Comparison of ENCODE assay signal across 15 cellular contexts in genomic region chr17:6082335-6082734, GRCh38. TPM values are rescaled to one million over a fixed set of nuclear protein-coding genes. Genes with fewer than 3 reads are reported as not detected.
A peak's percentile ranks its signal among the peaks of the same experiment; 100 is the strongest.
DNase-seq lines count a peak whose midpoint lies in the region; ATAC-seq and TF ChIP-seq lines count a peak whose summit lies in the region.
"Had no signal": no experiment of that assay in that cellular context is flagged by ENCODE, and none has a peak within 500 bp of the region (broad histone marks: within the 10 kb centered on the region; RNA-seq: fewer than 3 reads in every experiment).

No MANE protein-coding gene starts in this region.

- H3K4me3 Mint-ChIP-seq in brain = peak overlapping the region in 4 of 5 experiments; percentile 2 to 64 (median 24)
- H3K4me3 Mint-ChIP-seq in activated CD4-positive, alpha-beta memory T cell treated with anti-CD3 and anti-CD28 coated beads for 36 hours = no peak overlapping the region
- H3K4me3 Mint-ChIP-seq: CD4-positive, alpha-beta memory T cell had no signal

- DNase-seq in gastrocnemius medialis = no peak
- DNase-seq in foreskin keratinocyte = no peak
- no peak for DNase-seq in erythroblast (lab: John Stamatoyannopoulos, UW)
- no peak for DNase-seq in activated CD4-positive, alpha-beta memory T cell treated with anti-CD3 and anti-CD28 coated beads for 36 hours
- DNase-seq: BE2C; CD4-positive, alpha-beta memory T cell; DMS79; H7 had no signal

- in situ Hi-C loops in gastrocnemius medialis (cut with MboI; ENCODE audit: low sequenced_read_pairs in 4 of 4) = no loop called here

- no peaks in the 10 kb centered on the region for H3K36me3 ChIP-seq in gastrocnemius medialis
- H3K36me3 ChIP-seq: BE2C had no signal

- ATAC-seq in gastrocnemius medialis (no peak), foreskin keratinocyte (no peak)
- ATAC-seq: A549, GM12878, HepG2 had no signal

- TF ChIP-seq CTCF in brain (conservative IDR thresholded peaks at IDR 0.05) = no peak
- TF ChIP-seq CTCF in gastrocnemius medialis (IDR thresholded peaks at IDR 0.05 in 4 of 5, conservative IDR thresholded peaks at IDR 0.05 in 1 of 5) = no peak
- TF ChIP-seq CTCF in foreskin keratinocyte (conservative IDR thresholded peaks at IDR 0.05) = no peak

- peaks cover 1% of the 10 kb centered on the region for H3K36me3 Mint-ChIP-seq in brain
- H3K36me3 Mint-ChIP-seq in activated CD4-positive, alpha-beta memory T cell treated with anti-CD3 and anti-CD28 coated beads for 36 hours = no peaks in the 10 kb centered on the region
- H3K36me3 Mint-ChIP-seq: CD4-positive, alpha-beta memory T cell had no signal

- H3K9me3 Mint-ChIP-seq in brain = no peaks in the 10 kb centered on the region
- no peaks in the 10 kb centered on the region for H3K9me3 Mint-ChIP-seq in activated CD4-positive, alpha-beta memory T cell treated with anti-CD3 and anti-CD28 coated beads for 36 hours
- H3K9me3 Mint-ChIP-seq: CD4-positive, alpha-beta memory T cell had no signal

- H3K4me1 ChIP-seq in gastrocnemius medialis (peaks cover 38 to 44% of the 10 kb centered on the region in 2 donors), foreskin keratinocyte (no peaks in the 10 kb centered on the region)
- H3K4me1 ChIP-seq: A549, BE2C had no signal

- peaks cover 67% of the 10 kb centered on the region for H3K4me1 Mint-ChIP-seq in brain
- no peaks in the 10 kb centered on the region for H3K4me1 Mint-ChIP-seq in activated CD4-positive, alpha-beta memory T cell treated with anti-CD3 and anti-CD28 coated beads for 36 hours (ENCODE audit: low read depth)
- H3K4me1 Mint-ChIP-seq: CD4-positive, alpha-beta memory T cell had no signal

- no peaks in the 10 kb centered on the region for H3K27me3 Mint-ChIP-seq in brain
- no peaks in the 10 kb centered on the region for H3K27me3 Mint-ChIP-seq in activated CD4-positive, alpha-beta memory T cell treated with anti-CD3 and anti-CD28 coated beads for 36 hours

- H3K4me3 ChIP-seq in gastrocnemius medialis = no peak overlapping the region
- H3K4me3 ChIP-seq: A549, GM12878 had no signal

- no peaks in the 10 kb centered on the region for H3K9me3 ChIP-seq in gastrocnemius medialis
- H3K9me3 ChIP-seq: A549, BE2C had no signal

- H3K27me3 ChIP-seq in layer of hippocampus (ENCODE audit: control insufficient read depth, insufficient read depth, low read length) (no peaks in the 10 kb centered on the region), gastrocnemius medialis (no peaks in the 10 kb centered on the region), foreskin keratinocyte (no peaks in the 10 kb centered on the region)
- H3K27me3 ChIP-seq: BE2C had no signal

- CTCF ChIA-PET in activated CD4-positive, alpha-beta memory T cell treated with anti-CD3 and anti-CD28 coated beads for 36 hours (lab: Charles Lee) = no interaction called here

- H3K27ac Mint-ChIP-seq in brain = peak overlapping the region; percentile 47 to 92 (median 89)
- H3K27ac Mint-ChIP-seq in activated CD4-positive, alpha-beta memory T cell treated with anti-CD3 and anti-CD28 coated beads for 36 hours = no peak overlapping the region
- H3K27ac Mint-ChIP-seq: CD4-positive, alpha-beta memory T cell had no signal

- H3K27ac ChIP-seq in layer of hippocampus (ENCODE audit: low read depth, low read length) (peak overlapping the region; percentile 30), gastrocnemius medialis (peak overlapping the region in 3 of 4 donors; percentile 1 to 73 (median 64)), foreskin keratinocyte (no peak overlapping the region)
- H3K27ac ChIP-seq: A549, C4-2B had no signal

- TF ChIP-seq POLR2A in gastrocnemius medialis (IDR thresholded peaks at IDR 0.05) (no peak), erythroblast (IDR thresholded peaks at IDR 0.05; ENCODE audit: low read length) (no peak)

- POLR2A ChIA-PET in activated CD4-positive, alpha-beta memory T cell treated with anti-CD3 and anti-CD28 coated beads for 36 hours (lab: Charles Lee) = no interaction called here

- intact Hi-C loops in gastrocnemius medialis (cut with DNase I; ENCODE audit: low total_unique reads) = no loop called here
- intact Hi-C loops in activated CD4-positive, alpha-beta memory T cell treated with anti-CD3 and anti-CD28 coated beads for 36 hours (cut with micrococcal nuclease) = no loop called here

RNA-seq across cellular contexts. Expression of gene WSCD1, which starts 12.2 kb away (rescaled TPM):
- polyA plus RNA-seq in brain (ENCODE audit: insufficient read depth, low read depth, low replicate concordance) (50.7 TPM), foreskin keratinocyte (not detected in 2 replicates)
- total RNA-seq in gastrocnemius medialis (10 to 100 TPM in 1 of 4 donors, 1 to 10 TPM in 3; 2.7 to 15.3 (median 5.9) TPM), foreskin keratinocyte (not detected in 2 replicates)
- under 1 TPM; 0.50 to 0.53 TPM for total RNA-seq in activated CD4-positive, alpha-beta memory T cell treated with anti-CD3 and anti-CD28 coated beads for 36 hours
- total RNA-seq: G401, GM12878 had no signal
- polyA plus RNA-seq: CD4-positive, alpha-beta memory T cell had no signal
